In genomic region chr11:115325523-115325922, GRCh38 we compare ENCODE assay signal across 16 cellular contexts.
"Had no signal": no experiment of that assay in that cellular context is flagged by ENCODE, and none has a peak within 500 bp of the region (broad histone marks: within the 10 kb centered on the region; RNA-seq: fewer than 3 reads in every experiment).

No MANE protein-coding gene starts in this region.

- H3K9me3 ChIP-seq: adrenal gland, neutrophil, thoracic aorta, uterus had no signal

- H3K4me3 ChIP-seq: adrenal gland, skin epidermis, uterus had no signal

- H3K36me3 ChIP-seq: adrenal gland, neutrophil, thoracic aorta, uterus had no signal

- ATAC-seq: effector memory CD8-positive, alpha-beta T cell; naive thymus-derived CD8-positive, alpha-beta T cell had no signal

- H3K27me3 ChIP-seq: adrenal gland, neutrophil, uterus had no signal

- DNase-seq: activated CD8-positive, alpha-beta T cell treated with anti-CD3 and anti-CD28 coated beads, Interleukin-2, amount 10 ng/mL, durations not matched to agents 7 days and 5 days; activated naive CD4-positive, alpha-beta T cell treated with anti-CD3 and anti-CD28 coated beads, Interleukin-2, amount 50 U/mL, for 16 hours; adrenal gland; central memory CD4-positive, alpha-beta T cell; effector memory CD8-positive, alpha-beta T cell; erythroblast; left cardiac atrium; naive thymus-derived CD8-positive, alpha-beta T cell; posterior cingulate gyrus; stimulated activated CD4-positive, alpha-beta T cell treated with anti-CD3 and anti-CD28 coated beads, Interleukin-4, amount 100 ng/mL, for 4 hours; stimulated activated naive CD8-positive, alpha-beta T cell treated with anti-CD3 and anti-CD28 coated beads, Interleukin-15, amount 100 ng/mL, for 72 hours; uterus had no signal

- H3K4me1 ChIP-seq: uterus had no signal

- H3K27ac ChIP-seq: neutrophil, skin epidermis, thoracic aorta, uterus, VCaP had no signal
